Comparison of ENCODE assay signal across 1 cellular context in the genomic region with DNA sequence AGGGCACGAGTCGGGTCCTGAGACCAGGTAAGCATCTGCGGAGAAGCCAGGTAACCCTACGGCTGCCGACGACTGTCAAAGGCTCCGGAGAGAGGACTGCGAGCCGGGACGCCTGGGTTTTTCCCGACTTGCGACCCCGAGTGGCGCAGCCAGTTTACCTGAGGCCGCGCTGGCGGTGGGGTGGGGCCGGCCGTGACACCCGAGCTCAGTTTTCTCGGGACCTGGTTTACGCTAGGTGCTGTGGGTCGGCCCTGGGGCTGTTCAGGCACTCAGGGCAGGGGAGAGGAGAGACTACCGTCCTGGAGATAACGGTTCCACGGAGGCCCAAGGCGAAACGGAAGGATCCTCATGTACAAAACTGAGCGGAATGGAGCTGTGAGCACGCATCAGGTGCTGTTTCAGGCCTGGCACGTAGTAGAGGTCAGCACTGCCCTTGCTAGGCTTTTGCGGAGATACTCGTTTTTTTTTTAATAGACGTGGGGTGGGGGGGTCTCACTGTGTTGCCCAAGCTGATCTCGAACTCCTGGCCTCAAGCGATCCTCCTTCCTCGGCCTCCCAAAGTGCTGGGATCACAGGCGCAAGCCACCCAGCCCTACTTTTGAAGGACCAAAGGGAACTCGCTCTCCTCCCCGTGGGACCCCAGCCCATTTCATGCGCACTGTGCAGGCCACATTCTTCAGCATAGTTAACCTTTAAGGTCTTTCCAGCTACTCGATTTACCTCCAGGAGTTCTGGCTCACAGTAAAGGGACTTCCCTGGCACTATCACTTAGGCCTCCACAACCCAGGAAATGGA.
TF ChIP-seq lines count a peak whose summit lies in the region.

No MANE protein-coding gene starts in this region.

TF ChIP-seq in HepG2, 621 proteins besides CTCF, POLR2A, EP300 and RAD21 (continued from another document and continues in another):
- TF ChIP-seq, protein P1, sequence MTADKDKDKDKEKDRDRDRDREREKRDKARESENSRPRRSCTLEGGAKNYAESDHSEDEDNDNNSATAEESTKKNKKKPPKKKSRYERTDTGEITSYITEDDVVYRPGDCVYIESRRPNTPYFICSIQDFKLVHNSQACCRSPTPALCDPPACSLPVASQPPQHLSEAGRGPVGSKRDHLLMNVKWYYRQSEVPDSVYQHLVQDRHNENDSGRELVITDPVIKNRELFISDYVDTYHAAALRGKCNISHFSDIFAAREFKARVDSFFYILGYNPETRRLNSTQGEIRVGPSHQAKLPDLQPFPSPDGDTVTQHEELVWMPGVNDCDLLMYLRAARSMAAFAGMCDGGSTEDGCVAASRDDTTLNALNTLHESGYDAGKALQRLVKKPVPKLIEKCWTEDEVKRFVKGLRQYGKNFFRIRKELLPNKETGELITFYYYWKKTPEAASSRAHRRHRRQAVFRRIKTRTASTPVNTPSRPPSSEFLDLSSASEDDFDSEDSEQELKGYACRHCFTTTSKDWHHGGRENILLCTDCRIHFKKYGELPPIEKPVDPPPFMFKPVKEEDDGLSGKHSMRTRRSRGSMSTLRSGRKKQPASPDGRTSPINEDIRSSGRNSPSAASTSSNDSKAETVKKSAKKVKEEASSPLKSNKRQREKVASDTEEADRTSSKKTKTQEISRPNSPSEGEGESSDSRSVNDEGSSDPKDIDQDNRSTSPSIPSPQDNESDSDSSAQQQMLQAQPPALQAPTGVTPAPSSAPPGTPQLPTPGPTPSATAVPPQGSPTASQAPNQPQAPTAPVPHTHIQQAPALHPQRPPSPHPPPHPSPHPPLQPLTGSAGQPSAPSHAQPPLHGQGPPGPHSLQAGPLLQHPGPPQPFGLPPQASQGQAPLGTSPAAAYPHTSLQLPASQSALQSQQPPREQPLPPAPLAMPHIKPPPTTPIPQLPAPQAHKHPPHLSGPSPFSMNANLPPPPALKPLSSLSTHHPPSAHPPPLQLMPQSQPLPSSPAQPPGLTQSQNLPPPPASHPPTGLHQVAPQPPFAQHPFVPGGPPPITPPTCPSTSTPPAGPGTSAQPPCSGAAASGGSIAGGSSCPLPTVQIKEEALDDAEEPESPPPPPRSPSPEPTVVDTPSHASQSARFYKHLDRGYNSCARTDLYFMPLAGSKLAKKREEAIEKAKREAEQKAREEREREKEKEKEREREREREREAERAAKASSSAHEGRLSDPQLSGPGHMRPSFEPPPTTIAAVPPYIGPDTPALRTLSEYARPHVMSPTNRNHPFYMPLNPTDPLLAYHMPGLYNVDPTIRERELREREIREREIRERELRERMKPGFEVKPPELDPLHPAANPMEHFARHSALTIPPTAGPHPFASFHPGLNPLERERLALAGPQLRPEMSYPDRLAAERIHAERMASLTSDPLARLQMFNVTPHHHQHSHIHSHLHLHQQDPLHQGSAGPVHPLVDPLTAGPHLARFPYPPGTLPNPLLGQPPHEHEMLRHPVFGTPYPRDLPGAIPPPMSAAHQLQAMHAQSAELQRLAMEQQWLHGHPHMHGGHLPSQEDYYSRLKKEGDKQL (CRISPR knock-in tag; IDR thresholded peaks at IDR 0.05; ENCODE audit: low read depth), result no peak
- no peak for TF ChIP-seq FOSL1 (CRISPR knock-in tag; IDR thresholded peaks at IDR 0.05; ENCODE audit: borderline replicate concordance)
- TF ChIP-seq NR2F2 (IDR thresholded peaks at IDR 0.05; ENCODE audit: borderline replicate concordance, low read depth), result no peak
- TF ChIP-seq SRSF1 (optimal IDR thresholded peaks at IDR 0.05; ENCODE audit: low read depth, low read length), result no peak
- TF ChIP-seq ZNF484 (CRISPR knock-in tag; IDR thresholded peaks at IDR 0.05; ENCODE audit: borderline replicate concordance, low read depth), result no peak
- TF ChIP-seq SNAI1 (CRISPR knock-in tag; IDR thresholded peaks at IDR 0.05; ENCODE audit: borderline replicate concordance), result 0 out of 2 replicates have a peak, but pooled peaks have one; percentile 1
- no peak for TF ChIP-seq ZNF552 (CRISPR knock-in tag; IDR thresholded peaks at IDR 0.05; ENCODE audit: borderline replicate concordance)
- no peak for TF ChIP-seq REL (CRISPR knock-in tag; conservative IDR thresholded peaks at IDR 0.05)
- TF ChIP-seq, protein P2, sequence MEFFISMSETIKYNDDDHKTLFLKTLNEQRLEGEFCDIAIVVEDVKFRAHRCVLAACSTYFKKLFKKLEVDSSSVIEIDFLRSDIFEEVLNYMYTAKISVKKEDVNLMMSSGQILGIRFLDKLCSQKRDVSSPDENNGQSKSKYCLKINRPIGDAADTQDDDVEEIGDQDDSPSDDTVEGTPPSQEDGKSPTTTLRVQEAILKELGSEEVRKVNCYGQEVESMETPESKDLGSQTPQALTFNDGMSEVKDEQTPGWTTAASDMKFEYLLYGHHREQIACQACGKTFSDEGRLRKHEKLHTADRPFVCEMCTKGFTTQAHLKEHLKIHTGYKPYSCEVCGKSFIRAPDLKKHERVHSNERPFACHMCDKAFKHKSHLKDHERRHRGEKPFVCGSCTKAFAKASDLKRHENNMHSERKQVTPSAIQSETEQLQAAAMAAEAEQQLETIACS (CRISPR knock-in tag; IDR thresholded peaks at IDR 0.05), result no peak
- no peak for TF ChIP-seq KDM5B (CRISPR knock-in tag; IDR thresholded peaks at IDR 0.05; ENCODE audit: borderline replicate concordance)
- 0 out of 2 replicates have a peak, but pooled peaks have one; percentile 51 for TF ChIP-seq ARNTL (CRISPR knock-in tag; IDR thresholded peaks at IDR 0.05)
- no peak for TF ChIP-seq TARDBP (CRISPR knock-in tag; IDR thresholded peaks at IDR 0.05)
- no peak for TF ChIP-seq ZNF383 (CRISPR knock-in tag; IDR thresholded peaks at IDR 0.05; ENCODE audit: borderline replicate concordance)
- peak; percentile 53; the same call in 1 of the 2 replicates for TF ChIP-seq ZNF232 (CRISPR knock-in tag; IDR thresholded peaks at IDR 0.05; ENCODE audit: borderline replicate concordance)
- no peak for TF ChIP-seq RAD51 (IDR thresholded peaks at IDR 0.05; ENCODE audit: borderline replicate concordance)
- peak; percentile 33; the same call in 1 of the 2 replicates for TF ChIP-seq SALL2 (CRISPR knock-in tag; IDR thresholded peaks at IDR 0.05)
- TF ChIP-seq KDM5A (IDR thresholded peaks at IDR 0.05; ENCODE audit: borderline replicate concordance, low read length), result peak; percentile 79; the same call in 1 of the 2 replicates
- peak; percentile 13; the same call in 1 of the 2 replicates for TF ChIP-seq KLF15 (CRISPR knock-in tag; IDR thresholded peaks at IDR 0.05; ENCODE audit: borderline replicate concordance)
- TF ChIP-seq ZNF124 (CRISPR knock-in tag; IDR thresholded peaks at IDR 0.05), result no peak
- no peak for TF ChIP-seq ONECUT2 (CRISPR knock-in tag; IDR thresholded peaks at IDR 0.05)
- no peak for TF ChIP-seq ZNF674 (CRISPR knock-in tag; IDR thresholded peaks at IDR 0.05; ENCODE audit: low read depth)
- TF ChIP-seq ZNF274 (CRISPR knock-in tag; IDR thresholded peaks at IDR 0.05), result no peak
- no peak for TF ChIP-seq MAFK (conservative IDR thresholded peaks at IDR 0.05 in 1 of 2, IDR thresholded peaks at IDR 0.05 in 1 of 2; ENCODE audit: low read length in 2 of 2)
- TF ChIP-seq ASH2L (IDR thresholded peaks at IDR 0.05; ENCODE audit: insufficient read length, low read depth, low read length), result peak; percentile 66
- TF ChIP-seq SRF (IDR thresholded peaks at IDR 0.05; ENCODE audit: low read depth, low read length), result no peak
- TF ChIP-seq SPEN (CRISPR knock-in tag; IDR thresholded peaks at IDR 0.05; ENCODE audit: low read depth), result peak; percentile 28; the same call in 1 of the 2 replicates
- TF ChIP-seq ZNF329 (CRISPR knock-in tag; IDR thresholded peaks at IDR 0.05; ENCODE audit: low read depth), result no peak
- TF ChIP-seq STAT5B (CRISPR knock-in tag; IDR thresholded peaks at IDR 0.05), result no peak
- TF ChIP-seq ELF4 (CRISPR knock-in tag; IDR thresholded peaks at IDR 0.05; ENCODE audit: borderline replicate concordance), result no peak
- TF ChIP-seq ZNF235 (CRISPR knock-in tag; IDR thresholded peaks at IDR 0.05; ENCODE audit: borderline replicate concordance), result no peak
- TF ChIP-seq KMT2A (CRISPR knock-in tag; IDR thresholded peaks at IDR 0.05), result peak; percentile 22; the same call in 1 of the 2 replicates
- TF ChIP-seq GPN1 (CRISPR knock-in tag; IDR thresholded peaks at IDR 0.05; ENCODE audit: borderline replicate concordance), result no peak
- TF ChIP-seq, protein P3, sequence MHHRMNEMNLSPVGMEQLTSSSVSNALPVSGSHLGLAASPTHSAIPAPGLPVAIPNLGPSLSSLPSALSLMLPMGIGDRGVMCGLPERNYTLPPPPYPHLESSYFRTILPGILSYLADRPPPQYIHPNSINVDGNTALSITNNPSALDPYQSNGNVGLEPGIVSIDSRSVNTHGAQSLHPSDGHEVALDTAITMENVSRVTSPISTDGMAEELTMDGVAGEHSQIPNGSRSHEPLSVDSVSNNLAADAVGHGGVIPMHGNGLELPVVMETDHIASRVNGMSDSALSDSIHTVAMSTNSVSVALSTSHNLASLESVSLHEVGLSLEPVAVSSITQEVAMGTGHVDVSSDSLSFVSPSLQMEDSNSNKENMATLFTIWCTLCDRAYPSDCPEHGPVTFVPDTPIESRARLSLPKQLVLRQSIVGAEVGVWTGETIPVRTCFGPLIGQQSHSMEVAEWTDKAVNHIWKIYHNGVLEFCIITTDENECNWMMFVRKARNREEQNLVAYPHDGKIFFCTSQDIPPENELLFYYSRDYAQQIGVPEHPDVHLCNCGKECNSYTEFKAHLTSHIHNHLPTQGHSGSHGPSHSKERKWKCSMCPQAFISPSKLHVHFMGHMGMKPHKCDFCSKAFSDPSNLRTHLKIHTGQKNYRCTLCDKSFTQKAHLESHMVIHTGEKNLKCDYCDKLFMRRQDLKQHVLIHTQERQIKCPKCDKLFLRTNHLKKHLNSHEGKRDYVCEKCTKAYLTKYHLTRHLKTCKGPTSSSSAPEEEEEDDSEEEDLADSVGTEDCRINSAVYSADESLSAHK (CRISPR knock-in tag; IDR thresholded peaks at IDR 0.05; ENCODE audit: borderline replicate concordance), result 0 out of 2 replicates have a peak, but pooled peaks have one; percentile 24
- TF ChIP-seq SOX6 (IDR thresholded peaks at IDR 0.05), result no peak
- TF ChIP-seq SOX6 (CRISPR knock-in tag; IDR thresholded peaks at IDR 0.05), result no peak
- TF ChIP-seq, protein P4, sequence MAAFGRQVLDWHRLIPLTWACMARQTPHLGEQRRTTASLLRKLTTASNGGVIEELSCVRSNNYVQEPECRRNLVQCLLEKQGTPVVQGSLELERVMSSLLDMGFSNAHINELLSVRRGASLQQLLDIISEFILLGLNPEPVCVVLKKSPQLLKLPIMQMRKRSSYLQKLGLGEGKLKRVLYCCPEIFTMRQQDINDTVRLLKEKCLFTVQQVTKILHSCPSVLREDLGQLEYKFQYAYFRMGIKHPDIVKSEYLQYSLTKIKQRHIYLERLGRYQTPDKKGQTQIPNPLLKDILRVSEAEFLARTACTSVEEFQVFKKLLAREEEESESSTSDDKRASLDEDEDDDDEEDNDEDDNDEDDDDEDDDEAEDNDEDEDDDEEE (CRISPR knock-in tag; IDR thresholded peaks at IDR 0.05), result no peak
- no peak for TF ChIP-seq RFX3 (CRISPR knock-in tag; IDR thresholded peaks at IDR 0.05)
- no peak for TF ChIP-seq ZSCAN9 (CRISPR knock-in tag; IDR thresholded peaks at IDR 0.05; ENCODE audit: borderline replicate concordance)
- TF ChIP-seq ZNF577 (CRISPR knock-in tag; IDR thresholded peaks at IDR 0.05; ENCODE audit: borderline replicate concordance, low read depth), result no peak
- TF ChIP-seq FOXM1 (CRISPR knock-in tag; IDR thresholded peaks at IDR 0.05), result no peak
- TF ChIP-seq ADNP (CRISPR knock-in tag; IDR thresholded peaks at IDR 0.05), result peak; percentile 73
- 0 out of 2 replicates have a peak, but pooled peaks have one; percentile 5 for TF ChIP-seq SIN3A (IDR thresholded peaks at IDR 0.05; ENCODE audit: borderline replicate concordance, low read depth, low read length)
- TF ChIP-seq GATAD1 (CRISPR knock-in tag; IDR thresholded peaks at IDR 0.05), result no peak
- TF ChIP-seq, protein P5, sequence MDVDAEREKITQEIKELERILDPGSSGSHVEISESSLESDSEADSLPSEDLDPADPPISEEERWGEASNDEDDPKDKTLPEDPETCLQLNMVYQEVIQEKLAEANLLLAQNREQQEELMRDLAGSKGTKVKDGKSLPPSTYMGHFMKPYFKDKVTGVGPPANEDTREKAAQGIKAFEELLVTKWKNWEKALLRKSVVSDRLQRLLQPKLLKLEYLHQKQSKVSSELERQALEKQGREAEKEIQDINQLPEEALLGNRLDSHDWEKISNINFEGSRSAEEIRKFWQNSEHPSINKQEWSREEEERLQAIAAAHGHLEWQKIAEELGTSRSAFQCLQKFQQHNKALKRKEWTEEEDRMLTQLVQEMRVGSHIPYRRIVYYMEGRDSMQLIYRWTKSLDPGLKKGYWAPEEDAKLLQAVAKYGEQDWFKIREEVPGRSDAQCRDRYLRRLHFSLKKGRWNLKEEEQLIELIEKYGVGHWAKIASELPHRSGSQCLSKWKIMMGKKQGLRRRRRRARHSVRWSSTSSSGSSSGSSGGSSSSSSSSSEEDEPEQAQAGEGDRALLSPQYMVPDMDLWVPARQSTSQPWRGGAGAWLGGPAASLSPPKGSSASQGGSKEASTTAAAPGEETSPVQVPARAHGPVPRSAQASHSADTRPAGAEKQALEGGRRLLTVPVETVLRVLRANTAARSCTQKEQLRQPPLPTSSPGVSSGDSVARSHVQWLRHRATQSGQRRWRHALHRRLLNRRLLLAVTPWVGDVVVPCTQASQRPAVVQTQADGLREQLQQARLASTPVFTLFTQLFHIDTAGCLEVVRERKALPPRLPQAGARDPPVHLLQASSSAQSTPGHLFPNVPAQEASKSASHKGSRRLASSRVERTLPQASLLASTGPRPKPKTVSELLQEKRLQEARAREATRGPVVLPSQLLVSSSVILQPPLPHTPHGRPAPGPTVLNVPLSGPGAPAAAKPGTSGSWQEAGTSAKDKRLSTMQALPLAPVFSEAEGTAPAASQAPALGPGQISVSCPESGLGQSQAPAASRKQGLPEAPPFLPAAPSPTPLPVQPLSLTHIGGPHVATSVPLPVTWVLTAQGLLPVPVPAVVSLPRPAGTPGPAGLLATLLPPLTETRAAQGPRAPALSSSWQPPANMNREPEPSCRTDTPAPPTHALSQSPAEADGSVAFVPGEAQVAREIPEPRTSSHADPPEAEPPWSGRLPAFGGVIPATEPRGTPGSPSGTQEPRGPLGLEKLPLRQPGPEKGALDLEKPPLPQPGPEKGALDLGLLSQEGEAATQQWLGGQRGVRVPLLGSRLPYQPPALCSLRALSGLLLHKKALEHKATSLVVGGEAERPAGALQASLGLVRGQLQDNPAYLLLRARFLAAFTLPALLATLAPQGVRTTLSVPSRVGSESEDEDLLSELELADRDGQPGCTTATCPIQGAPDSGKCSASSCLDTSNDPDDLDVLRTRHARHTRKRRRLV (CRISPR knock-in tag; IDR thresholded peaks at IDR 0.05), result no peak
- TF ChIP-seq ZNF136 (CRISPR knock-in tag; IDR thresholded peaks at IDR 0.05; ENCODE audit: low read depth), result no peak
- TF ChIP-seq, protein P6, sequence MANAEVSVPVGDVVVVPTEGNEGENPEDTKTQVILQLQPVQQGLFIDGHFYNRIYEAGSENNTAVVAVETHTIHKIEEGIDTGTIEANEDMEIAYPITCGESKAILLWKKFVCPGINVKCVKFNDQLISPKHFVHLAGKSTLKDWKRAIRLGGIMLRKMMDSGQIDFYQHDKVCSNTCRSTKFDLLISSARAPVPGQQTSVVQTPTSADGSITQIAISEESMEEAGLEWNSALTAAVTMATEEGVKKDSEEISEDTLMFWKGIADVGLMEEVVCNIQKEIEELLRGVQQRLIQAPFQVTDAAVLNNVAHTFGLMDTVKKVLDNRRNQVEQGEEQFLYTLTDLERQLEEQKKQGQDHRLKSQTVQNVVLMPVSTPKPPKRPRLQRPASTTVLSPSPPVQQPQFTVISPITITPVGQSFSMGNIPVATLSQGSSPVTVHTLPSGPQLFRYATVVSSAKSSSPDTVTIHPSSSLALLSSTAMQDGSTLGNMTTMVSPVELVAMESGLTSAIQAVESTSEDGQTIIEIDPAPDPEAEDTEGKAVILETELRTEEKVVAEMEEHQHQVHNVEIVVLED (CRISPR knock-in tag; IDR thresholded peaks at IDR 0.05; ENCODE audit: borderline replicate concordance), result no peak
